Comparison of ENCODE assay signal across 8 cellular contexts in genomic region chr19:39435499-39436349, GRCh38.
DNase-seq lines count a peak whose midpoint lies in the region; ATAC-seq, FAIRE-seq and TF ChIP-seq lines count a peak whose summit lies in the region.

TSS of gene RPS16 (minus strand) at chr19:39435949. CDS start at chr19:39435895, 54 bp downstream.

- peak within 1 kb of the TSS; percentile 100 for H3K9ac ChIP-seq in OCI-LY3 (ENCODE audit: low read length)

- peak; percentile 67 for ATAC-seq in GM21515 (IDR thresholded peaks at IDR 0.05; ENCODE audit: unreplicated experiment)

- H3K27ac ChIP-seq in OCI-LY3 (ENCODE audit: low read length), result peak within 1 kb of the TSS; percentile 72

- H3K4me2 ChIP-seq in OCI-LY3 (ENCODE audit: low read length), result peak within 1 kb of the TSS; percentile 92

- peak; percentile 97 for DNase-seq in D341Med (ENCODE audit: low spot score)
- peak; percentile 86 for DNase-seq in HuH-7.5 (ENCODE audit: low spot score)
- DNase-seq in activated CD8-positive, alpha-beta memory T cell treated with anti-CD3 and anti-CD28 coated beads, Interleukin-2, amount 50 U/mL, for 4 hours, result peak; percentile 99
- DNase-seq in midbrain (lab: John Stamatoyannopoulos, UW), result peak; percentile 99
- peak; percentile 99 for DNase-seq in stimulated activated CD8-positive, alpha-beta memory T cell treated with anti-CD3 and anti-CD28 coated beads, Interleukin-15, amount 100 ng/mL, for 48 hours (ENCODE audit: low read depth in 2 of 2)

- H2AFZ ChIP-seq in OCI-LY3 (ENCODE audit: low read depth, low read length), result no peak within 1 kb of the TSS

- H3K4me1 ChIP-seq in OCI-LY3 (ENCODE audit: low read length), result peaks cover 51% of the 10 kb centered on the region

- H3K79me2 ChIP-seq in OCI-LY3 (ENCODE audit: low read length), result peaks cover 30% of the 10 kb centered on the region

- no peak for TF ChIP-seq CTCF in OCI-LY3 (IDR thresholded peaks at IDR 0.05; ENCODE audit: low read depth, low read length)

- no peaks in the 10 kb centered on the region for H3K27me3 ChIP-seq in OCI-LY3 (ENCODE audit: low read depth, low read length)

- peaks cover 20% of the 10 kb centered on the region for H4K20me1 ChIP-seq in OCI-LY3 (ENCODE audit: insufficient read depth, low read length)

- peak; percentile 89 for FAIRE-seq in endometrium (lab: Jason Lieb, UNC)

- no peaks in the 10 kb centered on the region for H3K9me3 ChIP-seq in OCI-LY3 (ENCODE audit: insufficient read depth, low read length)

- H3K36me3 ChIP-seq in OCI-LY3 (replicated peaks; ENCODE audit: low read depth, low read length), result peaks cover 35% of the 10 kb centered on the region

- peak within 1 kb of the TSS; percentile 99 for H3K4me3 ChIP-seq in OCI-LY3 (ENCODE audit: low read length)

Comparison
In these comparisons a context has a peak if more than half of its experiments do, and no peak if none do; other contexts are left out.
1. Peak in every context shown above with its lines: DNase-seq, ATAC-seq, H3K4me3 ChIP-seq and H3K27ac ChIP-seq.